In genomic region chr2:3535467-3535793, GRCh38 we compare ENCODE assay signal across 10 cellular contexts. TPM values are rescaled to one million over a fixed set of nuclear protein-coding genes. Genes with fewer than 3 reads are reported as not detected.
DNase-seq lines count a peak whose midpoint lies in the region; TF ChIP-seq lines count a peak whose summit lies in the region.
"Had no signal": no experiment of that assay in that cellular context is flagged by ENCODE, and none has a peak within 500 bp of the region (broad histone marks: within the 10 kb centered on the region; RNA-seq: fewer than 3 reads in every experiment).

No MANE protein-coding gene starts in this region.

- H3K36me3 ChIP-seq in GM23248 (ENCODE audit: low read depth) (no peaks in the 10 kb centered on the region), hepatocyte (replicated peaks; ENCODE audit: insufficient read depth, low read depth) (no peaks in the 10 kb centered on the region)

- peaks cover 15% of the 10 kb centered on the region for H3K4me1 ChIP-seq in GM23248 (ENCODE audit: insufficient read depth)
- peaks cover 17% of the 10 kb centered on the region for H3K4me1 ChIP-seq in hepatocyte (ENCODE audit: insufficient read depth)

- no peaks in the 10 kb centered on the region for H3K9me3 Mint-ChIP-seq in activated T-helper 2 cell treated with anti-CD3 and anti-CD28 coated beads, Interferon-gamma antibody, Interleukin-2, Interleukin-4, amounts not matched to agents 10 μg/mL and 5 μg/mL and 100 μg/mL, durations not matched to agents 14 hours and 24 hours and 36 hours
- H3K9me3 Mint-ChIP-seq in activated CD4-positive, alpha-beta memory T cell treated with anti-CD3 and anti-CD28 coated beads for 36 hours: no peaks in the 10 kb centered on the region
- H3K9me3 Mint-ChIP-seq: activated CD4-positive, alpha-beta memory T cell treated with anti-CD3 and anti-CD28 coated beads, Interleukin-2, amount 10 ng/mL, durations not matched to agents 7 days and 5 days had no signal

- peak overlapping the region; percentile 69 for H3K27ac Mint-ChIP-seq in activated T-helper 2 cell treated with anti-CD3 and anti-CD28 coated beads, Interferon-gamma antibody, Interleukin-2, Interleukin-4, amounts not matched to agents 10 μg/mL and 5 μg/mL and 100 μg/mL, durations not matched to agents 14 hours and 24 hours and 36 hours
- H3K27ac Mint-ChIP-seq in activated CD4-positive, alpha-beta memory T cell treated with anti-CD3 and anti-CD28 coated beads for 36 hours: no peak overlapping the region
- H3K27ac Mint-ChIP-seq: activated CD4-positive, alpha-beta memory T cell treated with anti-CD3 and anti-CD28 coated beads, Interleukin-2, amount 10 ng/mL, durations not matched to agents 7 days and 5 days had no signal

- H3K27me3 Mint-ChIP-seq in activated T-helper 2 cell treated with anti-CD3 and anti-CD28 coated beads, Interferon-gamma antibody, Interleukin-2, Interleukin-4, amounts not matched to agents 10 μg/mL and 5 μg/mL and 100 μg/mL, durations not matched to agents 14 hours and 24 hours and 36 hours (ENCODE audit: low read depth): no peaks in the 10 kb centered on the region
- H3K27me3 Mint-ChIP-seq in activated CD4-positive, alpha-beta memory T cell treated with anti-CD3 and anti-CD28 coated beads for 36 hours: no peaks in the 10 kb centered on the region
- H3K27me3 Mint-ChIP-seq: activated CD4-positive, alpha-beta memory T cell treated with anti-CD3 and anti-CD28 coated beads, Interleukin-2, amount 10 ng/mL, durations not matched to agents 7 days and 5 days had no signal

- peak overlapping the region; percentile 90 for H3K9ac ChIP-seq in GM23248

- in situ Hi-C loops in GM23248 (cut with MboI) (no loop called here), KBM-7 (cut with MboI; ENCODE audit: low pct_unique_long_range_greater_than_20kb, low sequenced_read_pairs) (no loop called here)

- H3K79me2 ChIP-seq in GM23248 (ENCODE audit: insufficient read depth): no peaks in the 10 kb centered on the region
- no peaks in the 10 kb centered on the region for H3K79me2 ChIP-seq in hepatocyte

- H3K4me3 ChIP-seq in GM23248: peak overlapping the region; percentile 69
- no peak overlapping the region for H3K4me3 ChIP-seq in hepatocyte
- H3K4me3 ChIP-seq in skin epidermis: peak overlapping the region in 3 of 7 experiments; percentile 13 to 42 (median 34)

- WGBS in GM23248 (ENCODE audit: low coverage in 1 of 2, low lambda C conversion rate in 2 of 2, missing lambda C conversion rate in 2 of 2), 2 experiments: 7 to 10% methylated on average over 5 of the region's 5 CpGs
- 70% methylated on average over 5 of the region's 5 CpGs for WGBS in hepatocyte (ENCODE audit: low lambda C conversion rate, missing lambda C conversion rate)

- H3K9me2 ChIP-seq in GM23248 (ENCODE audit: insufficient read depth) (no peaks in the 10 kb centered on the region), hepatocyte (replicated peaks; ENCODE audit: insufficient read depth) (no peaks in the 10 kb centered on the region)

- peaks cover 10% of the 10 kb centered on the region for H3K36me3 Mint-ChIP-seq in activated T-helper 2 cell treated with anti-CD3 and anti-CD28 coated beads, Interferon-gamma antibody, Interleukin-2, Interleukin-4, amounts not matched to agents 10 μg/mL and 5 μg/mL and 100 μg/mL, durations not matched to agents 14 hours and 24 hours and 36 hours (ENCODE audit: low read depth)
- H3K36me3 Mint-ChIP-seq in activated CD4-positive, alpha-beta memory T cell treated with anti-CD3 and anti-CD28 coated beads for 36 hours: peaks cover 7% of the 10 kb centered on the region

- no peaks in the 10 kb centered on the region for H3K9me3 ChIP-seq in GM23248 (ENCODE audit: low read depth)
- H3K9me3 ChIP-seq in hepatocyte (ENCODE audit: low read depth): no peaks in the 10 kb centered on the region

- H3K4me2 ChIP-seq in GM23248 (ENCODE audit: unreplicated experiment) (peak overlapping the region; percentile 89), hepatocyte (peak overlapping the region; percentile 68)

- H3K27me3 ChIP-seq in GM23248 (replicated peaks; ENCODE audit: insufficient read depth): no peaks in the 10 kb centered on the region
- no peaks in the 10 kb centered on the region for H3K27me3 ChIP-seq in hepatocyte

- peaks cover 24% of the 10 kb centered on the region for H3F3A ChIP-seq in GM23248 (ENCODE audit: insufficient read depth)

- DNase-seq in GM23248 (no peak), hepatocyte (ENCODE audit: low spot score) (no peak), KBM-7 (no peak), NCI-H510A (lab: John Stamatoyannopoulos, UW) (no peak)
- no peak for DNase-seq in activated T-helper 2 cell treated with anti-CD3 and anti-CD28 coated beads, Interferon-gamma antibody, Interleukin-2, Interleukin-4, amounts not matched to agents 10 μg/mL and 5 μg/mL and 100 μg/mL, durations not matched to agents 14 hours and 24 hours and 36 hours (ENCODE audit: low spot score)
- no peak for DNase-seq in activated CD4-positive, CD25-positive, alpha-beta regulatory T cell treated with anti-CD3 and anti-CD28 coated beads, Interleukin-2, amount 50 U/mL, for 72 hours
- DNase-seq in activated CD4-positive, alpha-beta memory T cell treated with anti-CD3 and anti-CD28 coated beads for 36 hours: no peak
- DNase-seq: activated CD4-positive, alpha-beta memory T cell treated with anti-CD3 and anti-CD28 coated beads, Interleukin-2, amount 10 ng/mL, durations not matched to agents 7 days and 5 days; NCI-H2171 treated with DMSO at 0.1 percent for 48 hours had no signal

- intact Hi-C loops in activated T-helper 2 cell treated with anti-CD3 and anti-CD28 coated beads, Interferon-gamma antibody, Interleukin-2, Interleukin-4, amounts not matched to agents 10 μg/mL and 5 μg/mL and 100 μg/mL, durations not matched to agents 14 hours and 24 hours and 36 hours (cut with micrococcal nuclease): no loop called here
- intact Hi-C loops in activated CD4-positive, alpha-beta memory T cell treated with anti-CD3 and anti-CD28 coated beads for 36 hours (cut with micrococcal nuclease): no loop called here

- no peaks in the 10 kb centered on the region for H4K20me1 ChIP-seq in GM23248 (ENCODE audit: insufficient read depth)
- H4K20me1 ChIP-seq in hepatocyte (ENCODE audit: insufficient read depth, poor library complexity, severe bottlenecking): no peaks in the 10 kb centered on the region

- TF ChIP-seq CTCF in hepatocyte (IDR thresholded peaks at IDR 0.05; ENCODE audit: poor library complexity): no peak

- CTCF ChIA-PET in activated CD4-positive, alpha-beta memory T cell treated with anti-CD3 and anti-CD28 coated beads for 36 hours (lab: Charles Lee): no interaction called here

- H3K27ac ChIP-seq in GM23248: peak overlapping the region; percentile 97
- H3K27ac ChIP-seq in hepatocyte: peak overlapping the region; percentile 98
- peak overlapping the region in 20 of 21 experiments; percentile 69 to 94 (median 84) for H3K27ac ChIP-seq in skin epidermis

- H3K4me3 Mint-ChIP-seq in activated T-helper 2 cell treated with anti-CD3 and anti-CD28 coated beads, Interferon-gamma antibody, Interleukin-2, Interleukin-4, amounts not matched to agents 10 μg/mL and 5 μg/mL and 100 μg/mL, durations not matched to agents 14 hours and 24 hours and 36 hours (ENCODE audit: low read depth): no peak overlapping the region
- no peak overlapping the region for H3K4me3 Mint-ChIP-seq in activated CD4-positive, alpha-beta memory T cell treated with anti-CD3 and anti-CD28 coated beads for 36 hours
- H3K4me3 Mint-ChIP-seq: activated CD4-positive, alpha-beta memory T cell treated with anti-CD3 and anti-CD28 coated beads, Interleukin-2, amount 10 ng/mL, durations not matched to agents 7 days and 5 days had no signal

- H3K4me1 Mint-ChIP-seq in activated T-helper 2 cell treated with anti-CD3 and anti-CD28 coated beads, Interferon-gamma antibody, Interleukin-2, Interleukin-4, amounts not matched to agents 10 μg/mL and 5 μg/mL and 100 μg/mL, durations not matched to agents 14 hours and 24 hours and 36 hours (ENCODE audit: low read depth): peaks cover 1% of the 10 kb centered on the region
- no peaks in the 10 kb centered on the region for H3K4me1 Mint-ChIP-seq in activated CD4-positive, alpha-beta memory T cell treated with anti-CD3 and anti-CD28 coated beads for 36 hours (ENCODE audit: low read depth)

- H2AFZ ChIP-seq in GM23248 (peak overlapping the region; percentile 87), hepatocyte (peak overlapping the region; percentile 49)

- POLR2A ChIA-PET in activated CD4-positive, alpha-beta memory T cell treated with anti-CD3 and anti-CD28 coated beads for 36 hours (lab: Charles Lee): no interaction called here

RNA-seq across cellular contexts. Expression of gene ADI1, which starts 16.1 kb away (rescaled TPM):
- total RNA-seq in GM23248 (2014; rRNA removed; shearing (Covaris generic)): 68.4 and 77.7 TPM in 2 replicates
- polyA plus RNA-seq in GM23248 (2016; fragmentation: Nextera tagmentation; extraction: Ambion mirVana): 140 and 149 TPM in 2 replicates
- 39.8 and 42.7 TPM in 2 replicates for total RNA-seq in activated T-helper 2 cell treated with anti-CD3 and anti-CD28 coated beads, Interferon-gamma antibody, Interleukin-2, Interleukin-4, amounts not matched to agents 10 μg/mL and 5 μg/mL and 100 μg/mL, durations not matched to agents 14 hours and 24 hours and 36 hours
- 97.7 and 106 TPM in 2 replicates for total RNA-seq in hepatocyte
- polyA plus RNA-seq in hepatocyte: 154 and 204 TPM in 2 replicates
- 10 to 100 TPM; 36.0 to 36.4 TPM for total RNA-seq in activated CD4-positive, alpha-beta memory T cell treated with anti-CD3 and anti-CD28 coated beads for 36 hours

RNA-seq across cellular contexts. Expression of gene RNASEH1, which starts 22.7 kb away (rescaled TPM):
- 34.0 and 37.4 TPM in 2 replicates for total RNA-seq in GM23248 (2014; rRNA removed; shearing (Covaris generic))
- polyA plus RNA-seq in GM23248 (2016; fragmentation: Nextera tagmentation; extraction: Ambion mirVana) (52.4 and 55.2 TPM in 2 replicates), hepatocyte (25.6 and 26.9 TPM in 2 replicates)
- 29.0 and 30.3 TPM in 2 replicates for total RNA-seq in activated T-helper 2 cell treated with anti-CD3 and anti-CD28 coated beads, Interferon-gamma antibody, Interleukin-2, Interleukin-4, amounts not matched to agents 10 μg/mL and 5 μg/mL and 100 μg/mL, durations not matched to agents 14 hours and 24 hours and 36 hours
- total RNA-seq in hepatocyte: 15.3 and 16.6 TPM in 2 replicates
- total RNA-seq in activated CD4-positive, alpha-beta memory T cell treated with anti-CD3 and anti-CD28 coated beads for 36 hours: 10 to 100 TPM; 23.6 to 24.8 TPM

RNA-seq across cellular contexts. Expression of gene RPS7, which starts 39.6 kb away (rescaled TPM):
- total RNA-seq in GM23248 (2014; rRNA removed; shearing (Covaris generic)): 1,557 and 2,019 TPM in 2 replicates
- polyA plus RNA-seq in GM23248 (2016; fragmentation: Nextera tagmentation; extraction: Ambion mirVana) (602 and 629 TPM in 2 replicates), hepatocyte (400 and 446 TPM in 2 replicates)
- total RNA-seq in activated T-helper 2 cell treated with anti-CD3 and anti-CD28 coated beads, Interferon-gamma antibody, Interleukin-2, Interleukin-4, amounts not matched to agents 10 μg/mL and 5 μg/mL and 100 μg/mL, durations not matched to agents 14 hours and 24 hours and 36 hours: 1,612 and 1,642 TPM in 2 replicates
- 3,340 and 3,712 TPM in 2 replicates for total RNA-seq in hepatocyte
- 1,000 to 10,000 TPM; 1,694 to 1,737 TPM for total RNA-seq in activated CD4-positive, alpha-beta memory T cell treated with anti-CD3 and anti-CD28 coated beads for 36 hours

RNA-seq across cellular contexts. Expression of gene COLEC11, which starts 59.5 kb away (rescaled TPM):
- not detected in 2 replicates for total RNA-seq in GM23248 (2014; rRNA removed; shearing (Covaris generic))
- not detected in 2 replicates for polyA plus RNA-seq in GM23248 (2016; fragmentation: Nextera tagmentation; extraction: Ambion mirVana)
- total RNA-seq in activated T-helper 2 cell treated with anti-CD3 and anti-CD28 coated beads, Interferon-gamma antibody, Interleukin-2, Interleukin-4, amounts not matched to agents 10 μg/mL and 5 μg/mL and 100 μg/mL, durations not matched to agents 14 hours and 24 hours and 36 hours: 0.11 TPM in 1 of 2 replicates, not detected in the other
- total RNA-seq in hepatocyte: 22.6 TPM in 2 replicates
- 20.9 and 21.5 TPM in 2 replicates for polyA plus RNA-seq in hepatocyte
- under 1 TPM in 1 of 2 experiments, not detected in 1; 0.31 TPM for total RNA-seq in activated CD4-positive, alpha-beta memory T cell treated with anti-CD3 and anti-CD28 coated beads for 36 hours
- total RNA-seq: activated CD4-positive, alpha-beta memory T cell treated with anti-CD3 and anti-CD28 coated beads, Interleukin-2, amount 10 ng/mL, durations not matched to agents 7 days and 5 days had no signal
